18 cellular contexts compared by ENCODE assay signal in the genomic region with DNA sequence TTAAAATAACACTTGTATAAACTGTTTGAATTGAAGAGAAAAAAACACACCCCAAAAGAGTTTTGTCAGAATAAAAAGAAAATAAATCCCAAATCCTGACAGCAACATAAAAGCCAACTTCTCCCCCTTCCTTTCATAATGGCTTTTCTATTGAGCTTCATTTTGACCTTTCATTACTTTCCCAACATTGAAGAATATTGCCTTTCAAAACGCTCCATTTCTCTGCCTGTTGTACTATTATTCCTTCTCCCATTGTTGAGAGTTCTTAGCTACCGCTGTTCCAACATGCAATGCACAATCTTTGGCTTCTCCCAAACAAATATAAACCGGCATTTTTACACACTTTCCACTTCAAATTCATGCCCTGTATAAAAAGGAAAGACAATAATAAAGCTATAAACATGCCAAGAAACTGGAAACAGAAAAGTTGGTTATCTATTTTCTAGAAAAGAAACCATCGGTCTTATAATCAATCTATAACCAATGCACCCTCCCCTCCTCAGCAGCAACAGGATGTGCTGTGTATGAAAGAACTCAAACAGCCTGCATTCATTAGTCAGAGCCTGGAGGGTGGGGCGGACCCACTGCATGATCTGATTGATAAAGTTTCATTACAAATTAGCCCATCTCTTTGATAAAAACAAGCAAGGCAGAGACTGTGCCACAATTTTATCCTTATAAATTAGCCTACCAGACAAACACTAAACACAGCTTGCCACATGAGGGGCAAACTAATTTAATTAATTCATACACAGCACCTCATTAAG.
DNase-seq lines count a peak whose midpoint lies in the region; ATAC-seq and TF ChIP-seq lines count a peak whose summit lies in the region.
"Had no signal": no experiment of that assay in that cellular context is flagged by ENCODE, and none has a peak within 500 bp of the region (broad histone marks: within the 10 kb centered on the region; RNA-seq: fewer than 3 reads in every experiment).

No MANE protein-coding gene starts in this region.

- H3K9me3 ChIP-seq in thoracic aorta, result no peaks in the 10 kb centered on the region
- H3K9me3 ChIP-seq in effector memory CD4-positive, alpha-beta T cell (ENCODE audit: control insufficient read depth, low read length), result no peaks in the 10 kb centered on the region
- H3K9me3 ChIP-seq: thyroid gland had no signal

- TF ChIP-seq CTCF in WI38 (IDR thresholded peaks at IDR 0.05; ENCODE audit: low read depth, low read length), result no peak
- no peak for TF ChIP-seq CTCF in thoracic aorta (IDR thresholded peaks at IDR 0.05)

- no peaks in the 10 kb centered on the region for H3K36me3 ChIP-seq in thoracic aorta
- H3K36me3 ChIP-seq in effector memory CD4-positive, alpha-beta T cell (ENCODE audit: control insufficient read depth, insufficient read depth, low read length), result no peaks in the 10 kb centered on the region
- H3K36me3 ChIP-seq: BLaER1 treated with 17β-estradiol and CSF1 and Interleukin-3, amounts not matched to agents 10 nM and 100 nM; thyroid gland had no signal

- peaks cover 3 to 8% of the 10 kb centered on the region in 2 donors for H3K9me3 Mint-ChIP-seq in activated naive CD4-positive, alpha-beta T cell treated with anti-CD3 and anti-CD28 coated beads, Interleukin-2, amount 50 U/mL, for 72 hours

- H3K27ac ChIP-seq in thoracic aorta, result peak overlapping the region; percentile 4 to 45
- no peak overlapping the region for H3K27ac ChIP-seq in effector memory CD4-positive, alpha-beta T cell (ENCODE audit: insufficient read depth, low read length, poor library complexity, severe bottlenecking)
- H3K27ac ChIP-seq: BLaER1 treated with 17β-estradiol and CSF1 and Interleukin-3, amounts not matched to agents 10 nM and 100 nM had no signal

- peaks cover 15 to 34% of the 10 kb centered on the region in 2 donors for H3K4me1 ChIP-seq in thoracic aorta (ENCODE audit: control insufficient read depth in 1 of 2, low read depth in 2 of 2)
- no peaks in the 10 kb centered on the region for H3K4me1 ChIP-seq in effector memory CD4-positive, alpha-beta T cell (ENCODE audit: control insufficient read depth, insufficient read depth, low read length, poor library complexity, severe bottlenecking)
- H3K4me1 ChIP-seq: BLaER1 treated with 17β-estradiol and CSF1 and Interleukin-3, amounts not matched to agents 10 nM and 100 nM had no signal

- peak; percentile 14 for DNase-seq in H4 (ENCODE audit: low spot score)
- DNase-seq in iris pigment epithelial cell (ENCODE audit: low read depth), result peak; percentile 71
- DNase-seq in thoracic aorta (ENCODE audit: low spot score), result no peak
- no peak for DNase-seq in NCI-H748 treated with DMSO at 0.1 percent for 48 hours (lab: John Stamatoyannopoulos, UW)
- no peak for DNase-seq in activated naive CD4-positive, alpha-beta T cell treated with anti-CD3 and anti-CD28 coated beads, Interleukin-2, amount 50 U/mL, for 72 hours (ENCODE audit: low spot score in 2 of 2)
- no peak for DNase-seq in effector memory CD4-positive, alpha-beta T cell
- DNase-seq: activated CD4-positive, alpha-beta T cell treated with anti-CD3 and anti-CD28 coated beads for 4 hours; activated naive CD8-positive, alpha-beta T cell treated with anti-CD3 and anti-CD28 coated beads, Interleukin-2, amount 10 ng/mL, durations not matched to agents 7 days and 5 days; activated T-cell treated with anti-CD3 and anti-CD28 coated beads for 4 hours; cortex of kidney; DMS79; NCI-H1436; NCI-H446 treated with DMSO at 0.1 percent for 48 hours; T-helper 2 cell; thyroid gland had no signal

- peak overlapping the region; percentile 45 for H3K4me3 ChIP-seq in WI38 (ENCODE audit: low read depth, low read length)
- H3K4me3 ChIP-seq in thoracic aorta, result no peak overlapping the region
- no peak overlapping the region for H3K4me3 ChIP-seq in effector memory CD4-positive, alpha-beta T cell (ENCODE audit: insufficient read depth, low read depth, low read length, poor library complexity, severe bottlenecking)
- H3K4me3 ChIP-seq: BLaER1 treated with 17β-estradiol and CSF1 and Interleukin-3, amounts not matched to agents 10 nM and 100 nM; thyroid gland had no signal

- no peak overlapping the region for H3K27ac Mint-ChIP-seq in activated naive CD4-positive, alpha-beta T cell treated with anti-CD3 and anti-CD28 coated beads, Interleukin-2, amount 50 U/mL, for 72 hours
- H3K27ac Mint-ChIP-seq: activated naive CD8-positive, alpha-beta T cell treated with anti-CD3 and anti-CD28 coated beads, Interleukin-2, amount 10 ng/mL, durations not matched to agents 7 days and 5 days had no signal

- no peaks in the 10 kb centered on the region for H3K36me3 Mint-ChIP-seq in activated naive CD4-positive, alpha-beta T cell treated with anti-CD3 and anti-CD28 coated beads, Interleukin-2, amount 50 U/mL, for 72 hours
- H3K36me3 Mint-ChIP-seq: activated naive CD8-positive, alpha-beta T cell treated with anti-CD3 and anti-CD28 coated beads, Interleukin-2, amount 10 ng/mL, durations not matched to agents 7 days and 5 days had no signal

- H3K27me3 ChIP-seq in thoracic aorta (replicated peaks; ENCODE audit: insufficient read depth), result no peaks in the 10 kb centered on the region
- H3K27me3 ChIP-seq in effector memory CD4-positive, alpha-beta T cell (replicated peaks; ENCODE audit: control insufficient read depth, insufficient read depth, low read length, poor library complexity, severe bottlenecking), result no peaks in the 10 kb centered on the region
- H3K27me3 ChIP-seq: BLaER1 treated with 17β-estradiol and CSF1 and Interleukin-3, amounts not matched to agents 10 nM and 100 nM; thyroid gland had no signal

- ATAC-seq in thoracic aorta (ENCODE audit: insufficient number of reproducible peaks, low FRiP score, low read depth), result no peak
- ATAC-seq in HG03439 (IDR thresholded peaks at IDR 0.05; ENCODE audit: unreplicated experiment), result no peak
- no peak for ATAC-seq in activated naive CD4-positive, alpha-beta T cell treated with anti-CD3 and anti-CD28 coated beads, Interleukin-2, amount 50 U/mL, for 72 hours

Comparison
In these comparisons a context has a peak if more than half of its experiments do, and no peak if none do; other contexts are left out.
1. DNase-seq: peak in H4 (single experiment) and iris pigment epithelial cell (single experiment); none in thoracic aorta (single experiment), NCI-H748 treated with DMSO at 0.1 percent for 48 hours (single experiment), activated naive CD4-positive, alpha-beta T cell treated with anti-CD3 and anti-CD28 coated beads, Interleukin-2, amount 50 U/mL, for 72 hours (0 of 2) and effector memory CD4-positive, alpha-beta T cell (0 of 3).